Comparison of ENCODE assay signal across 1 cellular context in the genomic region with DNA sequence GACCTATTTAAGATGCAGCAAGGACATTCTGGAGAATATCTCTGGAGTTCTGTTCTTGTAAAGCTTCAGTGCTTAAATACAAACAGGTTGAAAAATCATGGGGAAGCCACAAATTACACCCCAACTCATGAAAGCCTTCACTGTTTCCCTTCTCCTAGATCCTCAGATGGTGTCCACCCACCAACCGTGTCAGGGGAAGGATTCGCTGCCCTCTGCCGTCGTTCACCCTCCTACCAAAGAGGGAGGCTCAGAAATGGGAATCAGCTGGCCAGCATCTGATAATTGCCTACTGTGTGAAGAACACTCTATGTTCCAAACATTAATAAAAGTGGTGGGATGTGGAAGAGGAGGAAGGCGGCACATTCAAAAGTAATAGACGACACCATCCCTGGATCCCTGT.
TF ChIP-seq lines count a peak whose summit lies in the region.

No MANE protein-coding gene starts in this region.

TF ChIP-seq in HepG2, 621 proteins besides CTCF, POLR2A, EP300 and RAD21:
- TF ChIP-seq ZNF878 (CRISPR knock-in tag; IDR thresholded peaks at IDR 0.05) (peak; percentile 11; the same call in 1 of the 2 replicates), BORCS8-MEF2B (CRISPR knock-in tag; IDR thresholded peaks at IDR 0.05) (no peak), KLF9 (CRISPR knock-in tag; IDR thresholded peaks at IDR 0.05; ENCODE audit: low read depth) (no peak), SIN3A (IDR thresholded peaks at IDR 0.05; ENCODE audit: borderline replicate concordance, low read depth, low read length) (no peak), ZBTB20 (CRISPR knock-in tag; IDR thresholded peaks at IDR 0.05; ENCODE audit: borderline replicate concordance, low read depth) (no peak), AKAP8 (CRISPR knock-in tag; IDR thresholded peaks at IDR 0.05) (0 out of 2 replicates have a peak, but pooled peaks have one; percentile 43), ZFP90 (CRISPR knock-in tag; IDR thresholded peaks at IDR 0.05; ENCODE audit: borderline replicate concordance) (no peak), GABPA (IDR thresholded peaks at IDR 0.05; ENCODE audit: low read depth, low read length) (no peak), GABPA (CRISPR knock-in tag; IDR thresholded peaks at IDR 0.05; ENCODE audit: low read depth) (peak; percentile 21; the same call in 1 of the 2 replicates), YEATS4 (CRISPR knock-in tag; IDR thresholded peaks at IDR 0.05; ENCODE audit: borderline replicate concordance) (0 out of 2 replicates have a peak, but pooled peaks have one; percentile 2), NR2F6 (IDR thresholded peaks at IDR 0.05) (no peak), NR2F6 (CRISPR knock-in tag; IDR thresholded peaks at IDR 0.05) (0 out of 2 replicates have a peak, but pooled peaks have one; percentile 4), TRIM24 (CRISPR knock-in tag; IDR thresholded peaks at IDR 0.05) (no peak)
- TF ChIP-seq, protein P1, sequence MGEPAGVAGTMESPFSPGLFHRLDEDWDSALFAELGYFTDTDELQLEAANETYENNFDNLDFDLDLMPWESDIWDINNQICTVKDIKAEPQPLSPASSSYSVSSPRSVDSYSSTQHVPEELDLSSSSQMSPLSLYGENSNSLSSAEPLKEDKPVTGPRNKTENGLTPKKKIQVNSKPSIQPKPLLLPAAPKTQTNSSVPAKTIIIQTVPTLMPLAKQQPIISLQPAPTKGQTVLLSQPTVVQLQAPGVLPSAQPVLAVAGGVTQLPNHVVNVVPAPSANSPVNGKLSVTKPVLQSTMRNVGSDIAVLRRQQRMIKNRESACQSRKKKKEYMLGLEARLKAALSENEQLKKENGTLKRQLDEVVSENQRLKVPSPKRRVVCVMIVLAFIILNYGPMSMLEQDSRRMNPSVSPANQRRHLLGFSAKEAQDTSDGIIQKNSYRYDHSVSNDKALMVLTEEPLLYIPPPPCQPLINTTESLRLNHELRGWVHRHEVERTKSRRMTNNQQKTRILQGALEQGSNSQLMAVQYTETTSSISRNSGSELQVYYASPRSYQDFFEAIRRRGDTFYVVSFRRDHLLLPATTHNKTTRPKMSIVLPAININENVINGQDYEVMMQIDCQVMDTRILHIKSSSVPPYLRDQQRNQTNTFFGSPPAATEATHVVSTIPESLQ (CRISPR knock-in tag; conservative IDR thresholded peaks at IDR 0.05), result 0 out of 2 replicates have a peak, but pooled peaks have one; percentile 0
- TF ChIP-seq, protein P2, sequence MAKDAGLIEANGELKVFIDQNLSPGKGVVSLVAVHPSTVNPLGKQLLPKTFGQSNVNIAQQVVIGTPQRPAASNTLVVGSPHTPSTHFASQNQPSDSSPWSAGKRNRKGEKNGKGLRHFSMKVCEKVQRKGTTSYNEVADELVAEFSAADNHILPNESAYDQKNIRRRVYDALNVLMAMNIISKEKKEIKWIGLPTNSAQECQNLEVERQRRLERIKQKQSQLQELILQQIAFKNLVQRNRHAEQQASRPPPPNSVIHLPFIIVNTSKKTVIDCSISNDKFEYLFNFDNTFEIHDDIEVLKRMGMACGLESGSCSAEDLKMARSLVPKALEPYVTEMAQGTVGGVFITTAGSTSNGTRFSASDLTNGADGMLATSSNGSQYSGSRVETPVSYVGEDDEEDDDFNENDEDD (CRISPR knock-in tag; IDR thresholded peaks at IDR 0.05; ENCODE audit: borderline replicate concordance), result 0 out of 2 replicates have a peak, but pooled peaks have one; percentile 14
- TF ChIP-seq, protein P3, sequence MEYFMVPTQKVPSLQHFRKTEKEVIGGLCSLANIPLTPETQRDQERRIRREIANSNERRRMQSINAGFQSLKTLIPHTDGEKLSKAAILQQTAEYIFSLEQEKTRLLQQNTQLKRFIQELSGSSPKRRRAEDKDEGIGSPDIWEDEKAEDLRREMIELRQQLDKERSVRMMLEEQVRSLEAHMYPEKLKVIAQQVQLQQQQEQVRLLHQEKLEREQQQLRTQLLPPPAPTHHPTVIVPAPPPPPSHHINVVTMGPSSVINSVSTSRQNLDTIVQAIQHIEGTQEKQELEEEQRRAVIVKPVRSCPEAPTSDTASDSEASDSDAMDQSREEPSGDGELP (IDR thresholded peaks at IDR 0.05; ENCODE audit: borderline replicate concordance, low read depth), result peak; percentile 64
- TF ChIP-seq, protein P4, sequence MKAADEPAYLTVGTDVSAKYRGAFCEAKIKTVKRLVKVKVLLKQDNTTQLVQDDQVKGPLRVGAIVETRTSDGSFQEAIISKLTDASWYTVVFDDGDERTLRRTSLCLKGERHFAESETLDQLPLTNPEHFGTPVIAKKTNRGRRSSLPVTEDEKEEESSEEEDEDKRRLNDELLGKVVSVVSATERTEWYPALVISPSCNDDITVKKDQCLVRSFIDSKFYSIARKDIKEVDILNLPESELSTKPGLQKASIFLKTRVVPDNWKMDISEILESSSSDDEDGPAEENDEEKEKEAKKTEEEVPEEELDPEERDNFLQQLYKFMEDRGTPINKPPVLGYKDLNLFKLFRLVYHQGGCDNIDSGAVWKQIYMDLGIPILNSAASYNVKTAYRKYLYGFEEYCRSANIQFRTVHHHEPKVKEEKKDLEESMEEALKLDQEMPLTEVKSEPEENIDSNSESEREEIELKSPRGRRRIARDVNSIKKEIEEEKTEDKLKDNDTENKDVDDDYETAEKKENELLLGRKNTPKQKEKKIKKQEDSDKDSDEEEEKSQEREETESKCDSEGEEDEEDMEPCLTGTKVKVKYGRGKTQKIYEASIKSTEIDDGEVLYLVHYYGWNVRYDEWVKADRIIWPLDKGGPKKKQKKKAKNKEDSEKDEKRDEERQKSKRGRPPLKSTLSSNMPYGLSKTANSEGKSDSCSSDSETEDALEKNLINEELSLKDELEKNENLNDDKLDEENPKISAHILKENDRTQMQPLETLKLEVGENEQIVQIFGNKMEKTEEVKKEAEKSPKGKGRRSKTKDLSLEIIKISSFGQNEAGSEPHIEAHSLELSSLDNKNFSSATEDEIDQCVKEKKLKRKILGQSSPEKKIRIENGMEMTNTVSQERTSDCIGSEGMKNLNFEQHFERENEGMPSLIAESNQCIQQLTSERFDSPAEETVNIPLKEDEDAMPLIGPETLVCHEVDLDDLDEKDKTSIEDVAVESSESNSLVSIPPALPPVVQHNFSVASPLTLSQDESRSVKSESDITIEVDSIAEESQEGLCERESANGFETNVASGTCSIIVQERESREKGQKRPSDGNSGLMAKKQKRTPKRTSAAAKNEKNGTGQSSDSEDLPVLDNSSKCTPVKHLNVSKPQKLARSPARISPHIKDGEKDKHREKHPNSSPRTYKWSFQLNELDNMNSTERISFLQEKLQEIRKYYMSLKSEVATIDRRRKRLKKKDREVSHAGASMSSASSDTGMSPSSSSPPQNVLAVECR (CRISPR knock-in tag; IDR thresholded peaks at IDR 0.05; ENCODE audit: borderline replicate concordance), result no peak
